ENCODE assay signal across 8 cellular contexts in the genomic region with DNA sequence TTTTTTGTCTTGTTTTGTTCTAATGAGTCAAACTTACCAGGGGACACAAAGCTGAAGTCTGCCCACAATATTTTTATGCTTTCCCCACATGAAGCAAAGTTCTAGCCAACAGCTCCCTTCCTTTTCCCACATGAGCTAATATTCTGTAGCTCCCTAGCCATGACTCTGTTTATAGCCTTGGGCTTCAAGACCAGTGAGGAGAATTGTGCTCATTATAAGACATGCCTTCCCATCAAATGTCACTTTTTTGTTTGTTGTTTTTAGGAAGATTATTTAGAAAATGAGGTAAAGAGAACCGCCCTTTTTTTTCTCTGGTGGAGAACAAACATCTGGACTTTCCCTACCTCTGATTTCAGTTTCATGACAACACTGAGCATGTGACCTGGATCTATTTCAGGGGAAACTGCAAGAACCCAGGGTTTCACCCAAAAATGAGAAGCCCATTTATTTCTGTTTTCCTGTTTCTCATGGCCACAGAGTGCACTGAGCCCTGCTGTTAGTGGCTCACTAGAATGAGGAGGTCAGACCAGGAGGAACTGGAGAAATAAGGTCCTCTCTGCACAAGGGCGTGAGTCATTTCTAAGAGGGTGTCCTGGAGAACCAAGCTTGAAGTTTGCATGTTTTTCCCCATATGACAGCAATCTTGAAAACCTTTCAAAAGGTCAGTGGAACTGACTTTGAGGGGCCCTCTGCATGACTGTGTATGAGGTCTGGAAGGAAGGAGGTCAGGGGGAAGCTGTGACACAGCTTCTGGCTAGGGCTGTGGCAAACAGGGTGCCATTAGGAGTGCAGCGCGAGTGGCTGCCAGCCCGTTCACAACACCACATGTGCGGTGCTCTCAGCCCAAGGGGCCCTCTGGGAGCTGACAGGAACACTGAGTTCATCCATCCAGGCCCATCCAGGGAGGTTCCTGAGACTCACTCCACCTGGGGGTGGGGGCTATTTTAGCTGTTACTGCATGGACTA. TPM values are rescaled to one million over a fixed set of nuclear protein-coding genes. Genes with fewer than 3 reads are reported as not detected.
DNase-seq lines count a peak whose midpoint lies in the region; ATAC-seq and TF ChIP-seq lines count a peak whose summit lies in the region.

No MANE protein-coding gene starts in this region.

- H3K27me3 ChIP-seq in MM.1S (replicated peaks; ENCODE audit: insufficient read depth, low read length): no peaks in the 10 kb centered on the region

- H3F3A ChIP-seq in MM.1S (ENCODE audit: insufficient read depth, low read length): peaks cover 15% of the 10 kb centered on the region

- H2AFZ ChIP-seq in MM.1S (ENCODE audit: low read length): peak overlapping the region; percentile 27; the same call in 1 of the 2 replicates

- peak overlapping the region; percentile 66 for H3K4me2 ChIP-seq in MM.1S (ENCODE audit: low read depth, low read length)

- H3K4me3 ChIP-seq in MM.1S (ENCODE audit: low read length): peak overlapping the region; percentile 34

- H3K4me1 ChIP-seq in MM.1S (ENCODE audit: low read length): peaks cover 24% of the 10 kb centered on the region

- no peaks in the 10 kb centered on the region for H3K9me3 ChIP-seq in MM.1S (replicated peaks; ENCODE audit: insufficient read depth, low read length)

- peak overlapping the region; percentile 88 for H3K27ac ChIP-seq in MM.1S (ENCODE audit: low read length)

- H4K20me1 ChIP-seq in MM.1S (ENCODE audit: insufficient read depth, low read length): no peaks in the 10 kb centered on the region

- no peaks in the 10 kb centered on the region for H3K36me3 ChIP-seq in MM.1S (replicated peaks; ENCODE audit: insufficient read depth, low read length)

- no peak for DNase-seq in activated CD4-positive, CD25-positive, alpha-beta regulatory T cell treated with anti-CD3 and anti-CD28 coated beads, Interleukin-2, amount 50 U/mL, for 72 hours
- DNase-seq in MM.1S: peak; percentile 59
- DNase-seq in stimulated activated CD8-positive, alpha-beta memory T cell treated with anti-CD3 and anti-CD28 coated beads, Interleukin-4, amount 100 ng/mL, for 48 hours: peak; percentile 33
- DNase-seq in HT-29 (ENCODE audit: low spot score): no peak
- no peak for DNase-seq in NCI-H446 treated with DMSO at 0.1 percent for 48 hours (lab: John Stamatoyannopoulos, UW)

- H3K9me2 ChIP-seq in MM.1S (replicated peaks; ENCODE audit: insufficient read depth, low read length): no peaks in the 10 kb centered on the region

- no peaks in the 10 kb centered on the region for H3K79me2 ChIP-seq in MM.1S (ENCODE audit: low read length)

- H3K9ac ChIP-seq in MM.1S (ENCODE audit: low read length): peak overlapping the region; percentile 47

- no peak for TF ChIP-seq CTCF in MM.1S (IDR thresholded peaks at IDR 0.05; ENCODE audit: low read length)

- ATAC-seq in activated CD4-positive, CD25-positive, alpha-beta regulatory T cell treated with anti-CD3 and anti-CD28 coated beads, Interleukin-2, amount 50 U/mL, for 24 hours: peak; percentile 71 to 80
- ATAC-seq in GM21825 (IDR thresholded peaks at IDR 0.05; ENCODE audit: unreplicated experiment) (peak; percentile 90), esophagus mucosa (peak; percentile 29)

RNA-seq across cellular contexts. Expression of gene CHST7, which starts 55.1 kb away (rescaled TPM):
- total RNA-seq in esophagus mucosa: 0.96 TPM
- total RNA-seq in HT-29 (2014; rRNA removed; shearing (Covaris generic)): 0.89 and 2.3 TPM in 2 replicates

Comparison
In these comparisons a context has a peak if more than half of its experiments do, and no peak if none do; other contexts are left out.
1. ATAC-seq: peak in every context shown above with its lines; median percentile 90 in GM21825; 76 in activated CD4-positive, CD25-positive, alpha-beta regulatory T cell treated with anti-CD3 and anti-CD28 coated beads, Interleukin-2, amount 50 U/mL, for 24 hours; 29 in esophagus mucosa.
2. DNase-seq: peak in MM.1S (single experiment) and stimulated activated CD8-positive, alpha-beta memory T cell treated with anti-CD3 and anti-CD28 coated beads, Interleukin-4, amount 100 ng/mL, for 48 hours (single experiment); none in activated CD4-positive, CD25-positive, alpha-beta regulatory T cell treated with anti-CD3 and anti-CD28 coated beads, Interleukin-2, amount 50 U/mL, for 72 hours (single experiment), HT-29 (single experiment) and NCI-H446 treated with DMSO at 0.1 percent for 48 hours (single experiment).